8 cellular contexts compared by ENCODE assay signal in the genomic region with DNA sequence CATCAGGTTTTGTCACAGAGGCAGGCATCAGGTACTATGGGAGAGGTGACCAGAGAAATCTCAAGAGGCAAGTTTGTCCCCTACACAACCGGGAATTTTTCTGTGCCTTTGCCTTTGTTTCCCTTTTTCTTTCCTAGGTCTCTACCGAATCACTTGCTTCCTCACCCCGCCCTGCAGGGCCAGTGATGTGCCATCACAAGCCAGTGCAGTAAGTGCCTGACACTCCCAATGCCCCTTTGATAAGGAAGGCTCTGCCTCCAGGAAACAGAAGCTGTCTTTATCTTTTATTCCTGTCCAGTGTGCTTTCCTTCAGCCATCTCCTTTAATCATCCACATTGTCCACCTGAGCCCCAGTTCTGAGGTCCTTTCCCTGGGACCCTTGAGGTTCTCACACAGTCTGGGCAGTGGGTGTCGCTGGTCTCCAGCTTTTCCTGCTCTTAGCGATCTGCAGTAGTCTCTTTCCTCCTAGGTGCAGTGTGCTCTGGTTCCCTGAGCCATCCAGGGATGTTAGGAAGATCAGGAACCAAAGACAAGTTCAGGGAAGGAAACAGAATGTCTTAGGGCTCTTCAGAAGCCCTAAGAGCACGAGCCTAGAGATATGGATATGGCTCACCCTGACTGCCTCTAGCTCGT. TPM values are rescaled to one million over a fixed set of nuclear protein-coding genes. Genes with fewer than 3 reads are reported as not detected.
DNase-seq lines count a peak whose midpoint lies in the region; ATAC-seq and TF ChIP-seq lines count a peak whose summit lies in the region.

No MANE protein-coding gene starts in this region.

- CTCF ChIA-PET in activated CD8-positive, alpha-beta T cell treated with anti-CD3 and anti-CD28 coated beads, Interleukin-2, amount 10 ng/mL, durations not matched to agents 7 days and 5 days (lab: Charles Lee) = interaction anchor here (1.0 to 3.5 kb wide), 4 partner anchors 20 to 169 kb away, joined by 3 to 20 read pairs (median 9); no protein-coding TSS in a partner anchor

- ATAC-seq in activated CD8-positive, alpha-beta T cell treated with anti-CD3 and anti-CD28 coated beads, Interleukin-2, amount 10 ng/mL, durations not matched to agents 7 days and 5 days = no peak
- ATAC-seq in stimulated activated naive CD8-positive, alpha-beta T cell treated with anti-CD3 and anti-CD28 coated beads, Interleukin-15, Interleukin-2, amounts not matched to agents 100 U/mL and 50 U/mL, for 24 hours = no peak
- no peak for ATAC-seq in HG02852 (IDR thresholded peaks at IDR 0.05; ENCODE audit: unreplicated experiment)
- ATAC-seq in GM19023 (IDR thresholded peaks at IDR 0.05; ENCODE audit: unreplicated experiment) = no peak

- H3K9me3 Mint-ChIP-seq in activated CD8-positive, alpha-beta T cell treated with anti-CD3 and anti-CD28 coated beads, Interleukin-2, amount 10 ng/mL, durations not matched to agents 7 days and 5 days (ENCODE audit: insufficient read depth) = no peaks in the 10 kb centered on the region
- H3K9me3 Mint-ChIP-seq in activated T-helper 1 cell treated with anti-CD3 and anti-CD28 coated beads, Interleukin-12 subunit alpha, Interleukin-12 subunit beta, Interleukin-2, Interleukin-4 antibody, amounts not matched to agents 30 ng/mL and 10 ng/mL and 1 ng/mL, durations not matched to agents 14 hours and 24 hours and 36 hours = peaks cover 4% of the 10 kb centered on the region

- no peaks in the 10 kb centered on the region for H3K36me3 Mint-ChIP-seq in activated CD8-positive, alpha-beta T cell treated with anti-CD3 and anti-CD28 coated beads, Interleukin-2, amount 10 ng/mL, durations not matched to agents 7 days and 5 days (ENCODE audit: low read depth)
- H3K36me3 Mint-ChIP-seq in activated T-helper 1 cell treated with anti-CD3 and anti-CD28 coated beads, Interleukin-12 subunit alpha, Interleukin-12 subunit beta, Interleukin-2, Interleukin-4 antibody, amounts not matched to agents 30 ng/mL and 10 ng/mL and 1 ng/mL, durations not matched to agents 14 hours and 24 hours and 36 hours (ENCODE audit: low read depth) = no peaks in the 10 kb centered on the region

- 0 out of 2 replicates have a peak, but pooled peaks have one; percentile 27 for TF ChIP-seq CTCF in KMS-11 (conservative IDR thresholded peaks at IDR 0.05; ENCODE audit: low read depth, low read length)

- H3K4me3 ChIP-seq in KMS-11 (IDR thresholded peaks at IDR 0.05; ENCODE audit: insufficient read depth, low read depth, low read length) = no peak overlapping the region

- no peak overlapping the region for H3K27ac Mint-ChIP-seq in activated CD8-positive, alpha-beta T cell treated with anti-CD3 and anti-CD28 coated beads, Interleukin-2, amount 10 ng/mL, durations not matched to agents 7 days and 5 days
- no peak overlapping the region for H3K27ac Mint-ChIP-seq in activated T-helper 1 cell treated with anti-CD3 and anti-CD28 coated beads, Interleukin-12 subunit alpha, Interleukin-12 subunit beta, Interleukin-2, Interleukin-4 antibody, amounts not matched to agents 30 ng/mL and 10 ng/mL and 1 ng/mL, durations not matched to agents 14 hours and 24 hours and 36 hours

- H3K27me3 ChIP-seq in KMS-11 (ENCODE audit: insufficient read depth, low read depth) = no peaks in the 10 kb centered on the region

- no peaks in the 10 kb centered on the region for H3K36me3 ChIP-seq in KMS-11 (ENCODE audit: insufficient read depth)

- peak; percentile 60 for DNase-seq in DMS53 treated with DMSO at 0.1 percent for 48 hours (lab: John Stamatoyannopoulos, UW; ENCODE audit: unreplicated experiment)
- DNase-seq in activated CD8-positive, alpha-beta T cell treated with anti-CD3 and anti-CD28 coated beads, Interleukin-2, amount 10 ng/mL, durations not matched to agents 7 days and 5 days = peak; percentile 25
- DNase-seq in iPS DF 4.7 (ENCODE audit: extremely low read depth, low spot score) = peak; percentile 84
- peak; percentile 16 for DNase-seq in stimulated activated naive CD8-positive, alpha-beta T cell treated with anti-CD3 and anti-CD28 coated beads, Interleukin-15, Interleukin-2, amounts not matched to agents 100 U/mL and 50 U/mL, for 24 hours
- DNase-seq in activated T-helper 1 cell treated with anti-CD3 and anti-CD28 coated beads, Interleukin-12 subunit alpha, Interleukin-12 subunit beta, Interleukin-2, Interleukin-4 antibody, amounts not matched to agents 30 ng/mL and 10 ng/mL and 1 ng/mL, durations not matched to agents 14 hours and 24 hours and 36 hours (ENCODE audit: low spot score) = no peak

- intact Hi-C loops in activated T-helper 1 cell treated with anti-CD3 and anti-CD28 coated beads, Interleukin-12 subunit alpha, Interleukin-12 subunit beta, Interleukin-2, Interleukin-4 antibody, amounts not matched to agents 30 ng/mL and 10 ng/mL and 1 ng/mL, durations not matched to agents 14 hours and 24 hours and 36 hours (cut with micrococcal nuclease) = loop anchor here (1.0 kb wide), 1 partner anchor 168 kb away; no protein-coding TSS in a partner anchor

- no peaks in the 10 kb centered on the region for H3K4me1 Mint-ChIP-seq in activated CD8-positive, alpha-beta T cell treated with anti-CD3 and anti-CD28 coated beads, Interleukin-2, amount 10 ng/mL, durations not matched to agents 7 days and 5 days (ENCODE audit: low read depth)
- H3K4me1 Mint-ChIP-seq in activated T-helper 1 cell treated with anti-CD3 and anti-CD28 coated beads, Interleukin-12 subunit alpha, Interleukin-12 subunit beta, Interleukin-2, Interleukin-4 antibody, amounts not matched to agents 30 ng/mL and 10 ng/mL and 1 ng/mL, durations not matched to agents 14 hours and 24 hours and 36 hours (ENCODE audit: low read depth) = no peaks in the 10 kb centered on the region

- no peaks in the 10 kb centered on the region for H4K20me1 ChIP-seq in KMS-11 (ENCODE audit: insufficient read depth)

- H3K4me2 ChIP-seq in KMS-11 = no peak overlapping the region

- no peak overlapping the region for H3K9ac ChIP-seq in KMS-11

- POLR2A ChIA-PET in activated CD8-positive, alpha-beta T cell treated with anti-CD3 and anti-CD28 coated beads, Interleukin-2, amount 10 ng/mL, durations not matched to agents 7 days and 5 days (lab: Charles Lee) = no interaction called here

- no peak overlapping the region for H2AFZ ChIP-seq in KMS-11 (ENCODE audit: low read depth)

- no peaks in the 10 kb centered on the region for H3K4me1 ChIP-seq in KMS-11 (ENCODE audit: low read depth, poor library complexity, severe bottlenecking)

- H3K27ac ChIP-seq in KMS-11 = no peak overlapping the region

- H3K4me3 Mint-ChIP-seq in activated CD8-positive, alpha-beta T cell treated with anti-CD3 and anti-CD28 coated beads, Interleukin-2, amount 10 ng/mL, durations not matched to agents 7 days and 5 days = no peak overlapping the region
- H3K4me3 Mint-ChIP-seq in activated T-helper 1 cell treated with anti-CD3 and anti-CD28 coated beads, Interleukin-12 subunit alpha, Interleukin-12 subunit beta, Interleukin-2, Interleukin-4 antibody, amounts not matched to agents 30 ng/mL and 10 ng/mL and 1 ng/mL, durations not matched to agents 14 hours and 24 hours and 36 hours = no peak overlapping the region

- H3K27me3 Mint-ChIP-seq in activated CD8-positive, alpha-beta T cell treated with anti-CD3 and anti-CD28 coated beads, Interleukin-2, amount 10 ng/mL, durations not matched to agents 7 days and 5 days (ENCODE audit: low read depth) = peaks cover 30% of the 10 kb centered on the region
- H3K27me3 Mint-ChIP-seq in activated T-helper 1 cell treated with anti-CD3 and anti-CD28 coated beads, Interleukin-12 subunit alpha, Interleukin-12 subunit beta, Interleukin-2, Interleukin-4 antibody, amounts not matched to agents 30 ng/mL and 10 ng/mL and 1 ng/mL, durations not matched to agents 14 hours and 24 hours and 36 hours (ENCODE audit: insufficient read depth) = peaks cover 13% of the 10 kb centered on the region

- H3K79me2 ChIP-seq in KMS-11 (ENCODE audit: insufficient read depth, low read depth) = no peaks in the 10 kb centered on the region

RNA-seq across cellular contexts. Expression of a gene that starts 36.6 kb away (rescaled TPM):
- total RNA-seq in activated CD8-positive, alpha-beta T cell treated with anti-CD3 and anti-CD28 coated beads, Interleukin-2, amount 10 ng/mL, durations not matched to agents 7 days and 5 days = not detected
- total RNA-seq in activated T-helper 1 cell treated with anti-CD3 and anti-CD28 coated beads, Interleukin-12 subunit alpha, Interleukin-12 subunit beta, Interleukin-2, Interleukin-4 antibody, amounts not matched to agents 30 ng/mL and 10 ng/mL and 1 ng/mL, durations not matched to agents 14 hours and 24 hours and 36 hours = not detected in 2 replicates

RNA-seq across cellular contexts. Expression of a gene that starts 53.5 kb away (rescaled TPM):
- 10 to 100 TPM; 19.4 to 19.5 TPM for total RNA-seq in activated CD8-positive, alpha-beta T cell treated with anti-CD3 and anti-CD28 coated beads, Interleukin-2, amount 10 ng/mL, durations not matched to agents 7 days and 5 days
- 14.1 and 14.7 TPM in 2 replicates for total RNA-seq in activated T-helper 1 cell treated with anti-CD3 and anti-CD28 coated beads, Interleukin-12 subunit alpha, Interleukin-12 subunit beta, Interleukin-2, Interleukin-4 antibody, amounts not matched to agents 30 ng/mL and 10 ng/mL and 1 ng/mL, durations not matched to agents 14 hours and 24 hours and 36 hours
